ENCODE assay signal across 8 cellular contexts in the genomic region with DNA sequence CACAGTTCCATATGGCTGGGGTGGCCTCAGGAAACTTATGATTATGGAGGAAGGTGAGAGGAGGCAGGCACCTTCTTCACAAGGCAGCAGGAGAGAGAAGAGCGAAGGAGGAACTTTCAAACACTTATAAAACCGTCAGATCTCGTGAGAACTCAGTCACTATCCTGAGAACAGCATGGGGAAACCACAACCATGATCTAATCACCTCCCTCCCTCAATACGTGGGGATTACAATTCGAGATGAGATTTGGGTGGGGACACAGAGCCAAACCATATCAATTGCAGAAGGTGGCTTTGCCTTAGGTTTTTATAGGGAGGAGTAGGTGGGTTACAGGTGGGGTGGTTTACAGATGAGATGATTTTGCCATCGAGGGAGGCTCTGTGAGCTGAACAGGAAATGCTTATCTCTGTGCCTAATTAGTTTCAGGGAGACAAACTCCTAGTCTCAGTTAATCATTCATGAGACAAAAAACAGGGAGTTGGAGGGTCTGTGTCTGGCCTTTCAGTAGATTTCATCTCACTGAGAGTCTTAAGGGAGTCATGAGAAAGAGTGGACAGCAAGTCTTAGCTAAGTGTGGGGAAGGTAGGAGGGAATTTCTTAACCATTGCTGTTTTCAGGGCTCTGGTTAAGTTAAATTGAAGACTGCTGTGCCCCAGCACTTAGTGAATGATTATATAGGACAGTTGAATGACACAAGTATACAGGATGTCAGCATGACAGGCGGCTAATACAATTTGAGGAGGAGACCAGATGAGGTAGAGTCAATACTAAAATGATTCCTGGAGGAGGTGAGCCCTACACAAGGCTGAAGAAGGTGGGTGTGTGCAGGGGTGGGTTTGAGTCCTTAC. TPM values are rescaled to one million over a fixed set of nuclear protein-coding genes. Genes with fewer than 3 reads are reported as not detected.
A peak's percentile ranks its signal among the peaks of the same experiment; 100 is the strongest.
DNase-seq lines count a peak whose midpoint lies in the region; ATAC-seq and TF ChIP-seq lines count a peak whose summit lies in the region.

No MANE protein-coding gene starts in this region.

- peak; percentile 89 for ATAC-seq in HG03354 (IDR thresholded peaks at IDR 0.05; ENCODE audit: poor library complexity, severe bottlenecking, unreplicated experiment)

- H3K9ac ChIP-seq in stomach smooth muscle (ENCODE audit: low read length in 2 of 2): no peak overlapping the region

- H3K36me3 ChIP-seq in esophagus muscularis mucosa: no peaks in the 10 kb centered on the region
- H3K36me3 ChIP-seq in stomach smooth muscle (ENCODE audit: control insufficient read depth in 2 of 2, insufficient read depth in 2 of 2, low read length in 2 of 2): no peaks in the 10 kb centered on the region

- no peak for TF ChIP-seq POLR2A in esophagus muscularis mucosa (IDR thresholded peaks at IDR 0.05; ENCODE audit: low read depth)

- intact Hi-C loops in esophagus muscularis mucosa (cut with DNase I): no loop called here

- no peak for DNase-seq in activated T-cell treated with anti-CD3 and anti-CD28 coated beads, Interleukin-2, amount 50 U/mL, for 24 hours
- DNase-seq in activated T-cell treated with anti-CD3 and anti-CD28 coated beads, Interleukin-2, amount 50 U/mL, for 48 hours: no peak
- DNase-seq in esophagus muscularis mucosa (ENCODE audit: extremely low spot score) (no peak), LoVo (ENCODE audit: low spot score) (no peak), inferior parietal cortex (ENCODE audit: extremely low spot score) (no peak), NCI-H2196 treated with DMSO at 0.1 percent for 48 hours (lab: John Stamatoyannopoulos, UW; ENCODE audit: unreplicated experiment) (no peak)

- no peak overlapping the region for H3K4me3 ChIP-seq in esophagus muscularis mucosa
- H3K4me3 ChIP-seq in stomach smooth muscle (ENCODE audit: low read length in 2 of 2): no peak overlapping the region

- no peak overlapping the region for H3K4me3 Mint-ChIP-seq in activated T-cell treated with anti-CD3 and anti-CD28 coated beads, Interleukin-2, amount 50 U/mL, for 24 hours

- H3K9me3 ChIP-seq in esophagus muscularis mucosa (no peaks in the 10 kb centered on the region), stomach smooth muscle (ENCODE audit: control insufficient read depth in 2 of 2, low read length in 2 of 2) (no peaks in the 10 kb centered on the region)

- TF ChIP-seq CTCF in esophagus muscularis mucosa (IDR thresholded peaks at IDR 0.05): no peak

- no peaks in the 10 kb centered on the region for H3K27me3 Mint-ChIP-seq in activated T-cell treated with anti-CD3 and anti-CD28 coated beads, Interleukin-2, amount 50 U/mL, for 24 hours

- no peak for TF ChIP-seq EP300 in esophagus muscularis mucosa (IDR thresholded peaks at IDR 0.05)

- H3K27me3 ChIP-seq in esophagus muscularis mucosa (no peaks in the 10 kb centered on the region), stomach smooth muscle (ENCODE audit: control insufficient read depth in 1 of 2, insufficient read depth in 2 of 2, low read length in 2 of 2) (no peaks in the 10 kb centered on the region)

- H3K27ac ChIP-seq in esophagus muscularis mucosa (replicated peaks in 1 of 4) (peak overlapping the region; percentile 69 to 76 (median 72)), stomach smooth muscle (ENCODE audit: low read length) (peak overlapping the region; percentile 18)

- peaks cover 13% of the 10 kb centered on the region for H3K9me3 Mint-ChIP-seq in activated T-cell treated with anti-CD3 and anti-CD28 coated beads, Interleukin-2, amount 50 U/mL, for 24 hours

- 70% methylated on average over 7 of the region's 7 CpGs for WGBS in esophagus muscularis mucosa

- H3K4me1 Mint-ChIP-seq in activated T-cell treated with anti-CD3 and anti-CD28 coated beads, Interleukin-2, amount 50 U/mL, for 24 hours (ENCODE audit: low read depth): peaks cover 40% of the 10 kb centered on the region

- H3K4me1 ChIP-seq in esophagus muscularis mucosa (peaks cover 36 to 50% (median 49%) of the 10 kb centered on the region in 4 donors), stomach smooth muscle (ENCODE audit: control insufficient read depth, insufficient read depth, low read length) (peaks cover 21% of the 10 kb centered on the region)

- H3K27ac Mint-ChIP-seq in activated T-cell treated with anti-CD3 and anti-CD28 coated beads, Interleukin-2, amount 50 U/mL, for 24 hours: peak overlapping the region; percentile 49

- peaks cover 10% of the 10 kb centered on the region for H3K36me3 Mint-ChIP-seq in activated T-cell treated with anti-CD3 and anti-CD28 coated beads, Interleukin-2, amount 50 U/mL, for 24 hours (ENCODE audit: low read depth)

RNA-seq across cellular contexts. Expression of a gene that starts 47.7 kb away (rescaled TPM):
- 10 to 100 TPM; 22.9 to 40.3 (median 27.0) TPM for total RNA-seq in esophagus muscularis mucosa

RNA-seq across cellular contexts. Expression of a gene that starts 47.9 kb away (rescaled TPM):
- under 1 TPM; under 0.01 to 0.58 (median 0.40) TPM for total RNA-seq in esophagus muscularis mucosa
